Comparison of ENCODE assay signal across 18 cellular contexts in genomic region chr11:104410336-104410735, GRCh38.
"Had no signal": no experiment of that assay in that cellular context is flagged by ENCODE, and none has a peak within 500 bp of the region (broad histone marks: within the 10 kb centered on the region; RNA-seq: fewer than 3 reads in every experiment).

No MANE protein-coding gene starts in this region.

- H3K36me3 ChIP-seq: brain microvascular endothelial cell, tibial artery had no signal

- ATAC-seq: mucosa of descending colon; naive thymus-derived CD4-positive, alpha-beta T cell had no signal

- H3K4me1 ChIP-seq: parathyroid adenoma, tibial artery had no signal

- H3K4me3 ChIP-seq: coronary artery, mucosa of descending colon, tibial artery had no signal

- H3K36me3 Mint-ChIP-seq: activated CD4-positive, alpha-beta memory T cell treated with anti-CD3 and anti-CD28 coated beads for 36 hours; activated naive CD8-positive, alpha-beta T cell; immature natural killer cell; memory B cell; naive thymus-derived CD4-positive, alpha-beta T cell had no signal

- H3K4me1 Mint-ChIP-seq: activated B cell treated with CpG ODN at 0.5 μM for 24 hours; immature natural killer cell; memory B cell; naive thymus-derived CD4-positive, alpha-beta T cell had no signal

- H3K27ac ChIP-seq: brain microvascular endothelial cell, coronary artery, parathyroid adenoma, tibial artery had no signal

- H3K9me3 ChIP-seq: mucosa of descending colon, tibial artery had no signal

- DNase-seq: activated B cell treated with CpG ODN at 0.5 μM for 24 hours; activated CD4-positive, alpha-beta memory T cell treated with anti-CD3 and anti-CD28 coated beads for 36 hours; activated CD4-positive, alpha-beta T cell treated with anti-CD3 and anti-CD28 coated beads for 4 hours; amniotic stem cell; brain microvascular endothelial cell; immature natural killer cell; mucosa of descending colon; naive thymus-derived CD4-positive, alpha-beta T cell; stimulated activated CD4-positive, alpha-beta T cell treated with anti-CD3 and anti-CD28 coated beads, Interleukin-12 subunit alpha, Interleukin-12 subunit beta, amount 100 ng/mL, for 4 hours; stimulated activated CD4-positive, alpha-beta T cell treated with anti-CD3 and anti-CD28 coated beads, Interleukin-1b, Interleukin-23, amount 100 ng/mL, for 48 hours; stimulated activated naive CD4-positive, alpha-beta T cell treated with Interleukin-2 at 50 U/mL for 16 hours; substantia nigra; tibial artery had no signal

- H3K9me3 Mint-ChIP-seq: activated B cell treated with CpG ODN at 0.5 μM for 24 hours; activated CD4-positive, alpha-beta memory T cell treated with anti-CD3 and anti-CD28 coated beads for 36 hours; memory B cell; T-helper 2 cell treated with Interferon-gamma antibody and Interleukin-4, amounts not matched to agents 5 μg/mL and 100 μg/mL, for 36 hours had no signal

- H3K27me3 Mint-ChIP-seq: activated B cell treated with CpG ODN at 0.5 μM for 24 hours; activated CD4-positive, alpha-beta memory T cell treated with anti-CD3 and anti-CD28 coated beads for 36 hours; memory B cell had no signal

- H3K4me3 Mint-ChIP-seq: activated B cell treated with CpG ODN at 0.5 μM for 24 hours; activated CD4-positive, alpha-beta memory T cell treated with anti-CD3 and anti-CD28 coated beads for 36 hours; activated naive CD8-positive, alpha-beta T cell; immature natural killer cell; memory B cell; naive thymus-derived CD4-positive, alpha-beta T cell; T-helper 2 cell treated with Interferon-gamma antibody and Interleukin-4, amounts not matched to agents 5 μg/mL and 100 μg/mL, for 36 hours had no signal

- H3K27ac Mint-ChIP-seq: activated B cell treated with CpG ODN at 0.5 μM for 24 hours; activated CD4-positive, alpha-beta memory T cell treated with anti-CD3 and anti-CD28 coated beads for 36 hours; activated naive CD8-positive, alpha-beta T cell; immature natural killer cell; memory B cell; naive thymus-derived CD4-positive, alpha-beta T cell; T-helper 2 cell treated with Interferon-gamma antibody and Interleukin-4, amounts not matched to agents 5 μg/mL and 100 μg/mL, for 36 hours had no signal

- H3K27me3 ChIP-seq: brain microvascular endothelial cell, tibial artery had no signal
